ENCODE assay signal across 1 cellular context in the genomic region with DNA sequence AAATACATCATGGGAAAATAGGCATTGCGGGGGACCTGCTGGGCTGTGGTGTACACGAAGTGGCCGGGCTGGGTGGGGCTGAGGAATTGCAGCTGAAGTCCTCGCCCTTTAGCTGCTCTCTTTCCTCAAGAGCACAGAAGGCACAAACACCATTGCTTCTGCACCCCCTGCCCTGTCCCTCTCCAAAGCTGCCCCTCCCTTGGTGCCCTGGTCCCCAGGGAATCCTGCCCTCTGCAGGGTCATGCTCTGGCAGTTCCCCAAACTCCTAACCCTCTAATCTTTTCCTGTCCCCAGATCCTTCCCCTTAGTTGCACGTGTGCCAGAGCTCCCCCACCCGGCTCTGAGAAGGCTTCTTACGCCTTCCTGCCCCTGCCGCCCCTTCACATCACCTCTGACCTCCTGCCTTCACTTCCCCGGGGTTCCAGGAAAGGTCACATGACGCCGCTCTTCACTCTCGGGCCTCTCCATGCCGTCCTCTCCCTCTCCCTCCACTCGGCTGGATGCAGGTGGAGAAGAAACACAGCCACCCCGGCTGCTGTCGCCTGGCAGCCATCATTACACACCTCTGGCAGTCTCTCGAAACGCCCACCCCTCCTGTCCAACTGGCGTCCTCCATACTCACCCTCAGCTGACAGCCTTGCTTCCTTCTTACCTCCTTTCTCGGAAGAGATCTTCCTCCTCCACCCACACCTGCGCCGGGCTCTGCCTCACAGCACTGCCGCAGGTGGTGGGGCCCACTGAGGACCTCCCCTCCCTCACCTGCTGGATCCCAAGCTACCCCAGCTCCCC.
TF ChIP-seq lines count a peak whose summit lies in the region.

No MANE protein-coding gene starts in this region.

TF ChIP-seq in HepG2, 621 proteins besides CTCF, POLR2A, EP300 and RAD21 (continued from another document and continues in another):
- TF ChIP-seq, protein P1, sequence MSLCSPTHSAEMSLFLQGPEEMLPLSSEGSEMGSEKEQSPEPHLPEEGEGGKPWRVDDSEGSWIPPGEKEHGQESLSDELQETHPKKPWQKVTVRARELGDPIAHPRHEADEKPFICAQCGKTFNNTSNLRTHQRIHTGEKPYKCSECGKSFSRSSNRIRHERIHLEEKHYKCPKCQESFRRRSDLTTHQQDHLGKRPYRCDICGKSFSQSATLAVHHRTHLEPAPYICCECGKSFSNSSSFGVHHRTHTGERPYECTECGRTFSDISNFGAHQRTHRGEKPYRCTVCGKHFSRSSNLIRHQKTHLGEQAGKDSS (CRISPR knock-in tag; IDR thresholded peaks at IDR 0.05; ENCODE audit: borderline replicate concordance, low read depth), result 0 out of 2 replicates have a peak, but pooled peaks have one; percentile 9
- TF ChIP-seq, protein P2, sequence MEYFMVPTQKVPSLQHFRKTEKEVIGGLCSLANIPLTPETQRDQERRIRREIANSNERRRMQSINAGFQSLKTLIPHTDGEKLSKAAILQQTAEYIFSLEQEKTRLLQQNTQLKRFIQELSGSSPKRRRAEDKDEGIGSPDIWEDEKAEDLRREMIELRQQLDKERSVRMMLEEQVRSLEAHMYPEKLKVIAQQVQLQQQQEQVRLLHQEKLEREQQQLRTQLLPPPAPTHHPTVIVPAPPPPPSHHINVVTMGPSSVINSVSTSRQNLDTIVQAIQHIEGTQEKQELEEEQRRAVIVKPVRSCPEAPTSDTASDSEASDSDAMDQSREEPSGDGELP (IDR thresholded peaks at IDR 0.05; ENCODE audit: borderline replicate concordance, low read depth), result no peak
- TF ChIP-seq AGO1 (IDR thresholded peaks at IDR 0.05; ENCODE audit: low read depth, low read length, poor library complexity, severe bottlenecking) (peak; percentile 2), U2AF1 (optimal IDR thresholded peaks at IDR 0.05; ENCODE audit: low read depth, low read length) (no peak), ZNF451 (CRISPR knock-in tag; IDR thresholded peaks at IDR 0.05) (0 out of 2 replicates have a peak, but pooled peaks have one; percentile 19), RORA (CRISPR knock-in tag; IDR thresholded peaks at IDR 0.05) (no peak), ZNF629 (CRISPR knock-in tag; conservative IDR thresholded peaks at IDR 0.05) (no peak), ZNF354B (CRISPR knock-in tag; IDR thresholded peaks at IDR 0.05) (no peak), ZBTB1 (CRISPR knock-in tag; IDR thresholded peaks at IDR 0.05; ENCODE audit: borderline replicate concordance) (no peak), ZNF543 (CRISPR knock-in tag; IDR thresholded peaks at IDR 0.05) (no peak), ZNF343 (CRISPR knock-in tag; IDR thresholded peaks at IDR 0.05) (no peak), RFXANK (CRISPR knock-in tag; IDR thresholded peaks at IDR 0.05) (no peak), ZFAT (CRISPR knock-in tag; conservative IDR thresholded peaks at IDR 0.05) (no peak), PLRG1 (conservative IDR thresholded peaks at IDR 0.05) (no peak), YY1 (IDR thresholded peaks at IDR 0.05; ENCODE audit: insufficient read depth, insufficient replicate concordance, low read depth, low read length) (no peak), RARA (CRISPR knock-in tag; IDR thresholded peaks at IDR 0.05) (0 out of 2 replicates have a peak, but pooled peaks have one; percentile 11), ZNF616 (CRISPR knock-in tag; IDR thresholded peaks at IDR 0.05; ENCODE audit: low read depth) (no peak), MBNL3 (CRISPR knock-in tag; conservative IDR thresholded peaks at IDR 0.05) (no peak), RBFOX2 (IDR thresholded peaks at IDR 0.05; ENCODE audit: low read depth, low read length) (no peak), ZNF589 (CRISPR knock-in tag; conservative IDR thresholded peaks at IDR 0.05) (no peak), SNAI1 (CRISPR knock-in tag; IDR thresholded peaks at IDR 0.05; ENCODE audit: borderline replicate concordance) (no peak), HOXA9 (CRISPR knock-in tag; IDR thresholded peaks at IDR 0.05; ENCODE audit: borderline replicate concordance) (no peak), CBFB (CRISPR knock-in tag; IDR thresholded peaks at IDR 0.05) (no peak), STAG1 (CRISPR knock-in tag; IDR thresholded peaks at IDR 0.05) (peak; percentile 25; the same call in 1 of the 2 replicates), FOXJ3 (CRISPR knock-in tag; IDR thresholded peaks at IDR 0.05; ENCODE audit: borderline replicate concordance) (no peak), POGZ (CRISPR knock-in tag; IDR thresholded peaks at IDR 0.05) (no peak), XBP1 (CRISPR knock-in tag; IDR thresholded peaks at IDR 0.05) (no peak), ZNF883 (CRISPR knock-in tag; IDR thresholded peaks at IDR 0.05; ENCODE audit: not compliant biosample characterization) (peak; percentile 54), ZNF737 (CRISPR knock-in tag; IDR thresholded peaks at IDR 0.05; ENCODE audit: borderline replicate concordance) (no peak)
- TF ChIP-seq, protein P3, sequence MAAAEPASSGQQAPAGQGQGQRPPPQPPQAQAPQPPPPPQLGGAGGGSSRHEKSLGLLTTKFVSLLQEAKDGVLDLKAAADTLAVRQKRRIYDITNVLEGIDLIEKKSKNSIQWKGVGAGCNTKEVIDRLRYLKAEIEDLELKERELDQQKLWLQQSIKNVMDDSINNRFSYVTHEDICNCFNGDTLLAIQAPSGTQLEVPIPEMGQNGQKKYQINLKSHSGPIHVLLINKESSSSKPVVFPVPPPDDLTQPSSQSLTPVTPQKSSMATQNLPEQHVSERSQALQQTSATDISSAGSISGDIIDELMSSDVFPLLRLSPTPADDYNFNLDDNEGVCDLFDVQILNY (CRISPR knock-in tag; conservative IDR thresholded peaks at IDR 0.05), result no peak
- TF ChIP-seq, protein P4, sequence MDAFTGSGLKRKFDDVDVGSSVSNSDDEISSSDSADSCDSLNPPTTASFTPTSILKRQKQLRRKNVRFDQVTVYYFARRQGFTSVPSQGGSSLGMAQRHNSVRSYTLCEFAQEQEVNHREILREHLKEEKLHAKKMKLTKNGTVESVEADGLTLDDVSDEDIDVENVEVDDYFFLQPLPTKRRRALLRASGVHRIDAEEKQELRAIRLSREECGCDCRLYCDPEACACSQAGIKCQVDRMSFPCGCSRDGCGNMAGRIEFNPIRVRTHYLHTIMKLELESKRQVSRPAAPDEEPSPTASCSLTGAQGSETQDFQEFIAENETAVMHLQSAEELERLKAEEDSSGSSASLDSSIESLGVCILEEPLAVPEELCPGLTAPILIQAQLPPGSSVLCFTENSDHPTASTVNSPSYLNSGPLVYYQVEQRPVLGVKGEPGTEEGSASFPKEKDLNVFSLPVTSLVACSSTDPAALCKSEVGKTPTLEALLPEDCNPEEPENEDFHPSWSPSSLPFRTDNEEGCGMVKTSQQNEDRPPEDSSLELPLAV (CRISPR knock-in tag; conservative IDR thresholded peaks at IDR 0.05; ENCODE audit: low read depth), result no peak
- TF ChIP-seq, protein P5, sequence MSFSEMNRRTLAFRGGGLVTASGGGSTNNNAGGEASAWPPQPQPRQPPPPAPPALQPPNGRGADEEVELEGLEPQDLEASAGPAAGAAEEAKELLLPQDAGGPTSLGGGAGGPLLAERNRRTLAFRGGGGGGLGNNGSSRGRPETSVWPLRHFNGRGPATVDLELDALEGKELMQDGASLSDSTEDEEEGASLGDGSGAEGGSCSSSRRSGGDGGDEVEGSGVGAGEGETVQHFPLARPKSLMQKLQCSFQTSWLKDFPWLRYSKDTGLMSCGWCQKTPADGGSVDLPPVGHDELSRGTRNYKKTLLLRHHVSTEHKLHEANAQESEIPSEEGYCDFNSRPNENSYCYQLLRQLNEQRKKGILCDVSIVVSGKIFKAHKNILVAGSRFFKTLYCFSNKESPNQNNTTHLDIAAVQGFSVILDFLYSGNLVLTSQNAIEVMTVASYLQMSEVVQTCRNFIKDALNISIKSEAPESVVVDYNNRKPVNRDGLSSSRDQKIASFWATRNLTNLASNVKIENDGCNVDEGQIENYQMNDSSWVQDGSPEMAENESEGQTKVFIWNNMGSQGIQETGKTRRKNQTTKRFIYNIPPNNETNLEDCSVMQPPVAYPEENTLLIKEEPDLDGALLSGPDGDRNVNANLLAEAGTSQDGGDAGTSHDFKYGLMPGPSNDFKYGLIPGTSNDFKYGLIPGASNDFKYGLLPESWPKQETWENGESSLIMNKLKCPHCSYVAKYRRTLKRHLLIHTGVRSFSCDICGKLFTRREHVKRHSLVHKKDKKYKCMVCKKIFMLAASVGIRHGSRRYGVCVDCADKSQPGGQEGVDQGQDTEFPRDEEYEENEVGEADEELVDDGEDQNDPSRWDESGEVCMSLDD (CRISPR knock-in tag; IDR thresholded peaks at IDR 0.05; ENCODE audit: borderline replicate concordance), result no peak
- TF ChIP-seq, protein P6, sequence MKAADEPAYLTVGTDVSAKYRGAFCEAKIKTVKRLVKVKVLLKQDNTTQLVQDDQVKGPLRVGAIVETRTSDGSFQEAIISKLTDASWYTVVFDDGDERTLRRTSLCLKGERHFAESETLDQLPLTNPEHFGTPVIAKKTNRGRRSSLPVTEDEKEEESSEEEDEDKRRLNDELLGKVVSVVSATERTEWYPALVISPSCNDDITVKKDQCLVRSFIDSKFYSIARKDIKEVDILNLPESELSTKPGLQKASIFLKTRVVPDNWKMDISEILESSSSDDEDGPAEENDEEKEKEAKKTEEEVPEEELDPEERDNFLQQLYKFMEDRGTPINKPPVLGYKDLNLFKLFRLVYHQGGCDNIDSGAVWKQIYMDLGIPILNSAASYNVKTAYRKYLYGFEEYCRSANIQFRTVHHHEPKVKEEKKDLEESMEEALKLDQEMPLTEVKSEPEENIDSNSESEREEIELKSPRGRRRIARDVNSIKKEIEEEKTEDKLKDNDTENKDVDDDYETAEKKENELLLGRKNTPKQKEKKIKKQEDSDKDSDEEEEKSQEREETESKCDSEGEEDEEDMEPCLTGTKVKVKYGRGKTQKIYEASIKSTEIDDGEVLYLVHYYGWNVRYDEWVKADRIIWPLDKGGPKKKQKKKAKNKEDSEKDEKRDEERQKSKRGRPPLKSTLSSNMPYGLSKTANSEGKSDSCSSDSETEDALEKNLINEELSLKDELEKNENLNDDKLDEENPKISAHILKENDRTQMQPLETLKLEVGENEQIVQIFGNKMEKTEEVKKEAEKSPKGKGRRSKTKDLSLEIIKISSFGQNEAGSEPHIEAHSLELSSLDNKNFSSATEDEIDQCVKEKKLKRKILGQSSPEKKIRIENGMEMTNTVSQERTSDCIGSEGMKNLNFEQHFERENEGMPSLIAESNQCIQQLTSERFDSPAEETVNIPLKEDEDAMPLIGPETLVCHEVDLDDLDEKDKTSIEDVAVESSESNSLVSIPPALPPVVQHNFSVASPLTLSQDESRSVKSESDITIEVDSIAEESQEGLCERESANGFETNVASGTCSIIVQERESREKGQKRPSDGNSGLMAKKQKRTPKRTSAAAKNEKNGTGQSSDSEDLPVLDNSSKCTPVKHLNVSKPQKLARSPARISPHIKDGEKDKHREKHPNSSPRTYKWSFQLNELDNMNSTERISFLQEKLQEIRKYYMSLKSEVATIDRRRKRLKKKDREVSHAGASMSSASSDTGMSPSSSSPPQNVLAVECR (CRISPR knock-in tag; IDR thresholded peaks at IDR 0.05; ENCODE audit: borderline replicate concordance), result peak; percentile 14; the same call in 1 of the 2 replicates
- TF ChIP-seq, protein P7, sequence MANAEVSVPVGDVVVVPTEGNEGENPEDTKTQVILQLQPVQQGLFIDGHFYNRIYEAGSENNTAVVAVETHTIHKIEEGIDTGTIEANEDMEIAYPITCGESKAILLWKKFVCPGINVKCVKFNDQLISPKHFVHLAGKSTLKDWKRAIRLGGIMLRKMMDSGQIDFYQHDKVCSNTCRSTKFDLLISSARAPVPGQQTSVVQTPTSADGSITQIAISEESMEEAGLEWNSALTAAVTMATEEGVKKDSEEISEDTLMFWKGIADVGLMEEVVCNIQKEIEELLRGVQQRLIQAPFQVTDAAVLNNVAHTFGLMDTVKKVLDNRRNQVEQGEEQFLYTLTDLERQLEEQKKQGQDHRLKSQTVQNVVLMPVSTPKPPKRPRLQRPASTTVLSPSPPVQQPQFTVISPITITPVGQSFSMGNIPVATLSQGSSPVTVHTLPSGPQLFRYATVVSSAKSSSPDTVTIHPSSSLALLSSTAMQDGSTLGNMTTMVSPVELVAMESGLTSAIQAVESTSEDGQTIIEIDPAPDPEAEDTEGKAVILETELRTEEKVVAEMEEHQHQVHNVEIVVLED (CRISPR knock-in tag; IDR thresholded peaks at IDR 0.05; ENCODE audit: borderline replicate concordance), result 0 out of 2 replicates have a peak, but pooled peaks have one; percentile 30
- TF ChIP-seq, protein P8, sequence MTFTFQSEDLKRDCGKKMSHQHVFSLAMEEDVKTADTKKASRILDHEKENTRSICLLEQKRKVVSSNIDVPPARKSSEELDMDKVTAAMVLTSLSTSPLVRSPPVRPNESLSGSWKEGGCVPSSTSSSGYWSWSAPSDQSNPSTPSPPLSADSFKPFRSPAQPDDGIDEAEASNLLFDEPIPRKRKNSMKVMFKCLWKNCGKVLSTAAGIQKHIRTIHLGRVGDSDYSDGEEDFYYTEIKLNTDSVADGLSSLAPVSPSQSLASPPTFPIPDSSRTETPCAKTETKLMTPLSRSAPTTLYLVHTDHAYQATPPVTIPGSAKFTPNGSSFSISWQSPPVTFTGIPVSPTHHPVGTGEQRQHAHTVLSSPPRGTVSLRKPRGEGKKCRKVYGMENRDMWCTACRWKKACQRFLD (CRISPR knock-in tag; IDR thresholded peaks at IDR 0.05; ENCODE audit: borderline replicate concordance), result no peak
- TF ChIP-seq, protein P9, sequence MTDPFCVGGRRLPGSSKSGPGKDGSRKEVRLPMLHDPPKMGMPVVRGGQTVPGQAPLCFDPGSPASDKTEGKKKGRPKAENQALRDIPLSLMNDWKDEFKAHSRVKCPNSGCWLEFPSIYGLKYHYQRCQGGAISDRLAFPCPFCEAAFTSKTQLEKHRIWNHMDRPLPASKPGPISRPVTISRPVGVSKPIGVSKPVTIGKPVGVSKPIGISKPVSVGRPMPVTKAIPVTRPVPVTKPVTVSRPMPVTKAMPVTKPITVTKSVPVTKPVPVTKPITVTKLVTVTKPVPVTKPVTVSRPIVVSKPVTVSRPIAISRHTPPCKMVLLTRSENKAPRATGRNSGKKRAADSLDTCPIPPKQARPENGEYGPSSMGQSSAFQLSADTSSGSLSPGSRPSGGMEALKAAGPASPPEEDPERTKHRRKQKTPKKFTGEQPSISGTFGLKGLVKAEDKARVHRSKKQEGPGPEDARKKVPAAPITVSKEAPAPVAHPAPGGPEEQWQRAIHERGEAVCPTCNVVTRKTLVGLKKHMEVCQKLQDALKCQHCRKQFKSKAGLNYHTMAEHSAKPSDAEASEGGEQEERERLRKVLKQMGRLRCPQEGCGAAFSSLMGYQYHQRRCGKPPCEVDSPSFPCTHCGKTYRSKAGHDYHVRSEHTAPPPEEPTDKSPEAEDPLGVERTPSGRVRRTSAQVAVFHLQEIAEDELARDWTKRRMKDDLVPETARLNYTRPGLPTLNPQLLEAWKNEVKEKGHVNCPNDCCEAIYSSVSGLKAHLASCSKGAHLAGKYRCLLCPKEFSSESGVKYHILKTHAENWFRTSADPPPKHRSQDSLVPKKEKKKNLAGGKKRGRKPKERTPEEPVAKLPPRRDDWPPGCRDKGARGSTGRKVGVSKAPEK (CRISPR knock-in tag; IDR thresholded peaks at IDR 0.05; ENCODE audit: borderline replicate concordance), result no peak
- TF ChIP-seq, protein P10, sequence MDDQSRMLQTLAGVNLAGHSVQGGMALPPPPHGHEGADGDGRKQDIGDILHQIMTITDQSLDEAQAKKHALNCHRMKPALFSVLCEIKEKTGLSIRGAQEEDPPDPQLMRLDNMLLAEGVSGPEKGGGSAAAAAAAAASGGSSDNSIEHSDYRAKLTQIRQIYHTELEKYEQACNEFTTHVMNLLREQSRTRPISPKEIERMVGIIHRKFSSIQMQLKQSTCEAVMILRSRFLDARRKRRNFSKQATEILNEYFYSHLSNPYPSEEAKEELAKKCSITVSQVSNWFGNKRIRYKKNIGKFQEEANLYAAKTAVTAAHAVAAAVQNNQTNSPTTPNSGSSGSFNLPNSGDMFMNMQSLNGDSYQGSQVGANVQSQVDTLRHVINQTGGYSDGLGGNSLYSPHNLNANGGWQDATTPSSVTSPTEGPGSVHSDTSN (CRISPR knock-in tag; IDR thresholded peaks at IDR 0.05; ENCODE audit: borderline replicate concordance), result no peak
- TF ChIP-seq, protein P11, sequence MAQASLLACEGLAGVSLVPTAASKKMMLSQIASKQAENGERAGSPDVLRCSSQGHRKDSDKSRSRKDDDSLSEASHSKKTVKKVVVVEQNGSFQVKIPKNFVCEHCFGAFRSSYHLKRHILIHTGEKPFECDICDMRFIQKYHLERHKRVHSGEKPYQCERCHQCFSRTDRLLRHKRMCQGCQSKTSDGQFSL (CRISPR knock-in tag; IDR thresholded peaks at IDR 0.05), result no peak
